ENCODE assay signal across 16 cellular contexts in the genomic region with DNA sequence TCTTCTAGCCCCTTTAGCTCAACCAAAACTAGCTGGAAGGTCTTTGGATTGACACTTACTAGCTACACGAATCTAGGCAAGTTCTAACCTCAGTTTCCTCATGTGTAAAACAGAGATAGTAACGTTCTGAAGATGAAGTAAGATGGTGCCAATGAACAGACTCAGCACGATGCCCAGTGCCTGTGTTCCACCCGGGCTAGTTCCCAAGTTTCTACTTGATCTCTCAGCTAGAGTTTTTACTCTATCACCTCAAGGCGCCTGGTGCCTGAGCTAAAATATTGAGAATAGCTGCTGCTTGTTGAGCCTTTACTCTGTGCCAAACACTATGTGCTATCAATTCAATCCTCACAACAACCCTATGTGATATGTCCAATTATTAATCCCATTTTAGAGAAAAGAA. TPM values are rescaled to one million over a fixed set of nuclear protein-coding genes. Genes with fewer than 3 reads are reported as not detected.
DNase-seq lines count a peak whose midpoint lies in the region; ATAC-seq and TF ChIP-seq lines count a peak whose summit lies in the region.
"Had no signal": no experiment of that assay in that cellular context is flagged by ENCODE, and none has a peak within 500 bp of the region (broad histone marks: within the 10 kb centered on the region; RNA-seq: fewer than 3 reads in every experiment).

No MANE protein-coding gene starts in this region.

- H3K4me3 Mint-ChIP-seq in HFFc6 (peak overlapping the region; percentile 28; the same call in 1 of the 2 replicates), brain (peak overlapping the region; percentile 36 to 96 (median 55))

- H3K27me3 Mint-ChIP-seq in HFFc6 (ENCODE audit: insufficient read depth) (peaks cover 1% of the 10 kb centered on the region), brain (peaks cover 7% of the 10 kb centered on the region)

- H3K9me3 ChIP-seq in muscle layer of duodenum (ENCODE audit: control insufficient read depth in 1 of 2, low read length in 2 of 2) (no peaks in the 10 kb centered on the region), thoracic aorta (no peaks in the 10 kb centered on the region)
- H3K9me3 ChIP-seq: BE2C, SJCRH30 had no signal

- H3K4me1 ChIP-seq in muscle layer of duodenum (ENCODE audit: control insufficient read depth in 1 of 2, insufficient read depth in 2 of 2, low read length in 2 of 2) (peaks cover 8 to 20% of the 10 kb centered on the region in 2 donors), thoracic aorta (ENCODE audit: control insufficient read depth in 1 of 2, low read depth in 2 of 2) (peaks cover 3 to 29% of the 10 kb centered on the region in 2 donors)
- H3K4me1 ChIP-seq: SJCRH30 had no signal

- TF ChIP-seq CTCF in HFFc6 (IDR thresholded peaks at IDR 0.05) (no peak), brain (conservative IDR thresholded peaks at IDR 0.05) (no peak), thoracic aorta (IDR thresholded peaks at IDR 0.05) (no peak)

- no peak overlapping the region for H3K4me3 ChIP-seq in muscle layer of duodenum (ENCODE audit: low read depth in 1 of 2, low read length in 2 of 2)
- no peak overlapping the region for H3K4me3 ChIP-seq in thoracic aorta

- peaks cover 8 to 18% of the 10 kb centered on the region in 2 donors for H3K36me3 ChIP-seq in muscle layer of duodenum (ENCODE audit: control insufficient read depth in 1 of 2, insufficient read depth in 2 of 2, low read length in 2 of 2)
- peaks cover 17% of the 10 kb centered on the region for H3K36me3 ChIP-seq in thoracic aorta
- H3K36me3 ChIP-seq: SJCRH30 had no signal

- DNase-seq in HFFc6, result no peak
- no peak for DNase-seq in thoracic aorta (ENCODE audit: low spot score)
- no peak for DNase-seq in NCI-H2029 (lab: John Stamatoyannopoulos, UW)
- no peak for DNase-seq in 8988T
- DNase-seq: BE2C; CD4-positive, alpha-beta memory T cell; NCI-H1436 treated with DMSO at 0.1 percent for 48 hours; NCI-H2081; NCI-H510A treated with DMSO at 0.1 percent for 48 hours; NCI-H82; PC-3; SJCRH30 had no signal

- H3K4me1 Mint-ChIP-seq in HFFc6 (ENCODE audit: low read depth) (peaks cover 64% of the 10 kb centered on the region), brain (peaks cover 55% of the 10 kb centered on the region)

- H3K27ac Mint-ChIP-seq in HFFc6 (no peak overlapping the region), brain (peak overlapping the region in 3 of 5 experiments; percentile 12 to 86 (median 71))
- H3K27ac Mint-ChIP-seq: CD4-positive, alpha-beta memory T cell had no signal

- H3K9me3 Mint-ChIP-seq in HFFc6 (no peaks in the 10 kb centered on the region; the same call in 1 of the 2 replicates), brain (peaks cover 0 to 23% (median 12%) of the 10 kb centered on the region in 5 experiments)
- H3K9me3 Mint-ChIP-seq: CD4-positive, alpha-beta memory T cell had no signal

- no peak for ATAC-seq in thoracic aorta (ENCODE audit: insufficient number of reproducible peaks, low FRiP score, low read depth)
- no peak for ATAC-seq in GM21515 (IDR thresholded peaks at IDR 0.05; ENCODE audit: unreplicated experiment)

- H3K27me3 ChIP-seq in muscle layer of duodenum (ENCODE audit: low read depth, low read length) (no peaks in the 10 kb centered on the region), thoracic aorta (replicated peaks; ENCODE audit: insufficient read depth) (no peaks in the 10 kb centered on the region)
- H3K27me3 ChIP-seq: BE2C, SJCRH30 had no signal

- peaks cover 28% of the 10 kb centered on the region for H3K36me3 Mint-ChIP-seq in HFFc6 (ENCODE audit: low read depth)
- peaks cover 21% of the 10 kb centered on the region for H3K36me3 Mint-ChIP-seq in brain
- H3K36me3 Mint-ChIP-seq: CD4-positive, alpha-beta memory T cell had no signal

- H3K27ac ChIP-seq in muscle layer of duodenum (ENCODE audit: low read length) (peak overlapping the region; percentile 79), thoracic aorta (peak overlapping the region; percentile 78)
- H3K27ac ChIP-seq: KMS-11 had no signal

RNA-seq across cellular contexts. Expression of a gene that starts 1.4 kb away (rescaled TPM):
- total RNA-seq in HFFc6 (2021; fragmentation: NEBNext Ultra II Directional; extraction: Animal tissue kit (Norgen Biotek cat#: 25700)), result 10 to 100 TPM; 33.7 to 66.0 (median 39.9) TPM
- 8.7 TPM for polyA plus RNA-seq in brain (ENCODE audit: insufficient read depth, low read depth, low replicate concordance)
- total RNA-seq in thoracic aorta, result 100 to 1,000 TPM in 1 of 2 donors, 10 to 100 TPM in 1; 89.1 to 241 TPM
- total RNA-seq: CD4-positive, alpha-beta memory T cell; PC-3 had no signal
- polyA plus RNA-seq: CD4-positive, alpha-beta memory T cell had no signal
